In genomic region chr1:231885209-231885854, GRCh38 we compare ENCODE assay signal across 21 cellular contexts.
A peak's percentile ranks its signal among the peaks of the same experiment; 100 is the strongest.
DNase-seq lines count a peak whose midpoint lies in the region; ATAC-seq, FAIRE-seq and TF ChIP-seq lines count a peak whose summit lies in the region.
"Had no signal": no experiment of that assay in that cellular context is flagged by ENCODE, and none has a peak within 500 bp of the region (broad histone marks: within the 10 kb centered on the region; RNA-seq: fewer than 3 reads in every experiment).

No MANE protein-coding gene starts in this region.

- H2AFZ ChIP-seq in astrocyte (ENCODE audit: low read depth, low read length): no peak overlapping the region

- no peaks in the 10 kb centered on the region for H3K79me2 ChIP-seq in astrocyte (ENCODE audit: insufficient read depth, low read length)

- no peak for TF ChIP-seq CTCF in astrocyte (IDR thresholded peaks at IDR 0.05; ENCODE audit: insufficient read depth, low read depth, low read length)
- TF ChIP-seq CTCF in GM13977 (IDR thresholded peaks at IDR 0.05; ENCODE audit: extremely low read depth, insufficient read depth, missing control alignments): no peak

- no peaks in the 10 kb centered on the region for H3K9me3 Mint-ChIP-seq in astrocyte (ENCODE audit: unreplicated experiment)
- H3K9me3 Mint-ChIP-seq: nephron progenitor cell had no signal

- peak overlapping the region; percentile 80 for H3K27ac ChIP-seq in astrocyte (ENCODE audit: low read depth, low read length)
- H3K27ac ChIP-seq: upper lobe of right lung had no signal

- peak overlapping the region; percentile 69 for H3K27ac Mint-ChIP-seq in astrocyte (ENCODE audit: unreplicated experiment)
- H3K27ac Mint-ChIP-seq: activated CD4-positive, alpha-beta T cell treated with anti-CD3 and anti-CD28 coated beads for 36 hours; nephron progenitor cell had no signal

- H3K36me3 Mint-ChIP-seq in astrocyte (ENCODE audit: low read depth, unreplicated experiment): no peaks in the 10 kb centered on the region

- no peak for ATAC-seq in HG02763 (IDR thresholded peaks at IDR 0.05; ENCODE audit: unreplicated experiment)
- ATAC-seq: activated CD4-positive, alpha-beta T cell treated with anti-CD3 and anti-CD28 coated beads for 36 hours; stimulated activated naive CD8-positive, alpha-beta T cell treated with anti-CD3 and anti-CD28 coated beads, Interleukin-15, Interleukin-2, amounts not matched to agents 100 U/mL and 50 U/mL, for 24 hours; upper lobe of right lung had no signal

- H3K4me3 Mint-ChIP-seq in astrocyte (ENCODE audit: unreplicated experiment): no peak overlapping the region
- H3K4me3 Mint-ChIP-seq: activated CD4-positive, alpha-beta T cell treated with anti-CD3 and anti-CD28 coated beads for 36 hours; nephron progenitor cell had no signal

- H3K9ac ChIP-seq in astrocyte (ENCODE audit: low read length): peak overlapping the region; percentile 66

- in situ Hi-C loops in GM13977 (cut with MboI; ENCODE audit: low pct_unique_long_range_greater_than_20kb, low sequenced_read_pairs, unreplicated experiment): no loop called here

- no peaks in the 10 kb centered on the region for H3K27me3 Mint-ChIP-seq in astrocyte (ENCODE audit: low read depth, unreplicated experiment)
- H3K27me3 Mint-ChIP-seq: activated CD4-positive, alpha-beta T cell treated with anti-CD3 and anti-CD28 coated beads for 36 hours had no signal

- no peaks in the 10 kb centered on the region for H4K20me1 ChIP-seq in astrocyte (ENCODE audit: insufficient read depth, low read length)

- H3K36me3 ChIP-seq in astrocyte (ENCODE audit: insufficient read depth, low read length): no peaks in the 10 kb centered on the region
- H3K36me3 ChIP-seq: upper lobe of right lung had no signal

- peaks cover 13% of the 10 kb centered on the region for H3K4me1 Mint-ChIP-seq in astrocyte (ENCODE audit: low read depth, unreplicated experiment)
- H3K4me1 Mint-ChIP-seq: nephron progenitor cell had no signal

- peak overlapping the region; percentile 11 for H3K4me3 ChIP-seq in astrocyte (ENCODE audit: insufficient read depth, low read depth, low read length)
- H3K4me3 ChIP-seq: upper lobe of right lung had no signal

- DNase-seq in A172 (ENCODE audit: low spot score) (peak; percentile 80), M059J (ENCODE audit: low read depth) (peak; percentile 84), astrocyte (ENCODE audit: low read depth) (peak; percentile 84), iris pigment epithelial cell (ENCODE audit: low read depth) (peak; percentile 84), GM13977 (ENCODE audit: low spot score) (no peak), NCI-H1694 (lab: John Stamatoyannopoulos, UW) (no peak), GOT3 (lab: John Stamatoyannopoulos, UW) (no peak)
- DNase-seq: 8988T; activated CD4-positive, alpha-beta T cell treated with anti-CD3 and anti-CD28 coated beads for 36 hours; activated gamma-delta T cell; dermis blood vessel endothelial cell; DMS53; mesendoderm; NCI-H345; nephron progenitor cell; stimulated activated naive CD8-positive, alpha-beta T cell treated with anti-CD3 and anti-CD28 coated beads, Interleukin-15, Interleukin-2, amounts not matched to agents 100 U/mL and 50 U/mL, for 24 hours; T1000; upper lobe of right lung had no signal

- peaks cover 14% of the 10 kb centered on the region for H3K4me1 ChIP-seq in astrocyte (ENCODE audit: insufficient read depth, low read length)
- H3K4me1 ChIP-seq: upper lobe of right lung had no signal

- no peaks in the 10 kb centered on the region for H3K27me3 ChIP-seq in astrocyte (ENCODE audit: insufficient read depth, low read length)
- H3K27me3 ChIP-seq: upper lobe of right lung had no signal

- no peaks in the 10 kb centered on the region for H3K9me3 ChIP-seq in astrocyte (ENCODE audit: insufficient read depth, low read depth, low read length)
- H3K9me3 ChIP-seq: upper lobe of right lung had no signal

- peak overlapping the region; percentile 73 for H3K4me2 ChIP-seq in astrocyte (ENCODE audit: low read length)

- FAIRE-seq in astrocyte (lab: Jason Lieb, UNC): peak; percentile 84
- FAIRE-seq: GM19239, islet of Langerhans had no signal

Comparison
In these comparisons a context has a peak if more than half of its experiments do, and no peak if none do; other contexts are left out.
1. DNase-seq: peak in A172 (single experiment), M059J (single experiment), astrocyte (single experiment) and iris pigment epithelial cell (single experiment); none in GM13977 (single experiment), NCI-H1694 (single experiment) and GOT3 (single experiment).